Comparison of ENCODE assay signal across 31 cellular contexts in genomic region chr2:98282109-98282508, GRCh38.
DNase-seq lines count a peak whose midpoint lies in the region; ATAC-seq, FAIRE-seq and TF ChIP-seq lines count a peak whose summit lies in the region.
"Had no signal": no experiment of that assay in that cellular context is flagged by ENCODE, and none has a peak within 500 bp of the region (broad histone marks: within the 10 kb centered on the region; RNA-seq: fewer than 3 reads in every experiment).

No MANE protein-coding gene starts in this region.

- WGBS in mammary epithelial cell (ENCODE audit: low coverage, missing lambda C conversion rate) = 100% methylated on average over 1 of the region's 1 CpG

- BruUV-seq in mammary epithelial cell (replicated peaks; lab: Mats Ljungman, UMichigan) (no TSS peak), MCF 10A (replicated peaks; lab: Mats Ljungman, UMichigan) (no TSS peak)

- no peak overlapping the region for H3K9ac ChIP-seq in mammary epithelial cell (ENCODE audit: insufficient read depth, low read length)
- H3K9ac ChIP-seq in keratinocyte (ENCODE audit: control insufficient read depth, extremely low read depth, insufficient read depth, low read length) = no peak overlapping the region

- H3K27ac Mint-ChIP-seq in MCF 10A (ENCODE audit: low read depth, unreplicated experiment) = no peak overlapping the region
- H3K27ac Mint-ChIP-seq: activated CD8-positive, alpha-beta T cell treated with anti-CD3 and anti-CD28 coated beads, Interleukin-2, amount 10 ng/mL, durations not matched to agents 7 days and 5 days; activated naive CD8-positive, alpha-beta T cell treated with anti-CD3 and anti-CD28 coated beads for 36 hours; dendritic cell treated with granulocyte-macrophage colony-stimulating factor and Interleukin-4, amounts not matched to agents 40 ng/mL and 50 ng/mL, for 4 days; T-helper 17 cell had no signal

- CTCF ChIA-PET in mammary epithelial cell (lab: Charles Lee; ENCODE audit: low non-redundant PET) = no interaction called here
- CTCF ChIA-PET in MCF 10A (lab: Yijun Ruan, JAX) = interaction anchor here (1.4 kb wide), 1 partner anchor 13 kb away, joined by 9 read pairs; no protein-coding TSS in a partner anchor

- TF ChIP-seq CTCF in mammary epithelial cell (conservative IDR thresholded peaks at IDR 0.05 in 1 of 2, IDR thresholded peaks at IDR 0.05 in 1 of 2; ENCODE audit: extremely low read depth in 1 of 2, insufficient read depth in 1 of 2, low read depth in 1 of 2, low read length in 2 of 2) (no peak), MCF 10A (IDR thresholded peaks at IDR 0.05; ENCODE audit: unreplicated experiment) (no peak), astrocyte of the spinal cord (IDR thresholded peaks at IDR 0.05; ENCODE audit: low read depth, low read length) (no peak), keratinocyte (optimal IDR thresholded peaks at IDR 0.05 in 1 of 3, IDR thresholded peaks at IDR 0.05 in 1 of 3, conservative IDR thresholded peaks at IDR 0.05 in 1 of 3; ENCODE audit: extremely low read depth in 1 of 3, insufficient read depth in 2 of 3, low read length in 3 of 3) (no peak), lower lobe of right lung (IDR thresholded peaks at IDR 0.05) (no peak)

- H3K79me2 ChIP-seq in mammary epithelial cell (ENCODE audit: insufficient read depth, low read length) (no peaks in the 10 kb centered on the region), keratinocyte (ENCODE audit: control insufficient read depth, insufficient read depth, low read length) (no peaks in the 10 kb centered on the region)

- H3K4me2 ChIP-seq in mammary epithelial cell (ENCODE audit: insufficient read depth, low read depth, low read length) (no peak overlapping the region), keratinocyte (ENCODE audit: control insufficient read depth, extremely low read depth, insufficient read depth, low read depth, low read length) (no peak overlapping the region)

- H3K36me3 ChIP-seq in mammary epithelial cell (ENCODE audit: insufficient read depth, low read length) = no peaks in the 10 kb centered on the region
- no peaks in the 10 kb centered on the region for H3K36me3 ChIP-seq in keratinocyte (ENCODE audit: control insufficient read depth in 2 of 2, extremely low read depth in 1 of 2, insufficient read depth in 2 of 2, low read length in 2 of 2)
- no peaks in the 10 kb centered on the region for H3K36me3 ChIP-seq in lower lobe of right lung
- H3K36me3 ChIP-seq: thoracic aorta had no signal

- H3K9me3 ChIP-seq in mammary epithelial cell (replicated peaks; ENCODE audit: insufficient read depth, low read length) = no peaks in the 10 kb centered on the region
- no peaks in the 10 kb centered on the region for H3K9me3 ChIP-seq in keratinocyte (ENCODE audit: control insufficient read depth, low read depth, low read length)
- no peaks in the 10 kb centered on the region for H3K9me3 ChIP-seq in lower lobe of right lung

- peaks cover 36% of the 10 kb centered on the region for H3K27me3 Mint-ChIP-seq in MCF 10A (ENCODE audit: insufficient read depth, unreplicated experiment)

- POLR2A ChIA-PET in MCF 10A (lab: Yijun Ruan, JAX) = no interaction called here

- no peak overlapping the region for H3K4me3 Mint-ChIP-seq in MCF 10A (ENCODE audit: unreplicated experiment)
- H3K4me3 Mint-ChIP-seq: activated CD8-positive, alpha-beta T cell treated with anti-CD3 and anti-CD28 coated beads, Interleukin-2, amount 10 ng/mL, durations not matched to agents 7 days and 5 days; activated naive CD8-positive, alpha-beta T cell treated with anti-CD3 and anti-CD28 coated beads for 36 hours; CD4-positive, CD25-positive, alpha-beta regulatory T cell; central memory CD8-positive, alpha-beta T cell; dendritic cell treated with granulocyte-macrophage colony-stimulating factor and Interleukin-4, amounts not matched to agents 40 ng/mL and 50 ng/mL, for 4 days; neural crest cell; T-helper 17 cell had no signal

- no peak overlapping the region for H3K27ac ChIP-seq in mammary epithelial cell (ENCODE audit: insufficient read depth, low read depth, low read length)
- no peak overlapping the region for H3K27ac ChIP-seq in keratinocyte (ENCODE audit: control insufficient read depth, insufficient read depth, low read length)
- no peak overlapping the region for H3K27ac ChIP-seq in lower lobe of right lung
- H3K27ac ChIP-seq: 22Rv1, thoracic aorta had no signal

- H2AFZ ChIP-seq in mammary epithelial cell (ENCODE audit: low read depth, low read length) = no peak overlapping the region
- H2AFZ ChIP-seq in keratinocyte (ENCODE audit: control insufficient read depth, low read length) = no peak overlapping the region

- ATAC-seq in lower lobe of right lung = no peak
- ATAC-seq: activated CD8-positive, alpha-beta T cell treated with anti-CD3 and anti-CD28 coated beads, Interleukin-2, amount 10 ng/mL, durations not matched to agents 7 days and 5 days; HCT116; sciatic nerve; SK-N-SH treated with all-trans-retinoic acid at 6 μM for 48 hours; T-helper 17 cell had no signal

- dilution Hi-C loops in mammary epithelial cell (cut with HindIII; ENCODE audit: low sequenced_read_pairs) (no loop called here), keratinocyte (cut with MboI; ENCODE audit: extremely low pct_ligation_motif_present, low sequenced_read_pairs) (no loop called here)

- H3K4me3 ChIP-seq in mammary epithelial cell (replicated peaks in 1 of 3; ENCODE audit: insufficient read depth in 1 of 3, low read depth in 2 of 3, low read length in 3 of 3) (no peak overlapping the region), astrocyte of the spinal cord (ENCODE audit: low read depth, low read length) (no peak overlapping the region), keratinocyte (ENCODE audit: control insufficient read depth in 2 of 3, extremely low read depth in 1 of 3, insufficient read depth in 2 of 3, low read depth in 1 of 3, low read length in 3 of 3) (no peak overlapping the region), lower lobe of right lung (no peak overlapping the region)
- H3K4me3 ChIP-seq: thoracic aorta had no signal

- H3K9me1 ChIP-seq in keratinocyte (ENCODE audit: control insufficient read depth, extremely low read depth, insufficient read depth, low read length) = no peaks in the 10 kb centered on the region

- FAIRE-seq in keratinocyte (lab: Jason Lieb, UNC) (peak; percentile 58), urothelium cell line (lab: Jason Lieb, UNC) (no peak)
- FAIRE-seq: D721Med, endometrium, GM12891, kidney had no signal

- H3K4me1 ChIP-seq in mammary epithelial cell (ENCODE audit: insufficient read depth, low read length) = peaks cover 3% of the 10 kb centered on the region
- H3K4me1 ChIP-seq in keratinocyte (ENCODE audit: control insufficient read depth, extremely low read depth, insufficient read depth, low read length) = no peaks in the 10 kb centered on the region
- no peaks in the 10 kb centered on the region for H3K4me1 ChIP-seq in lower lobe of right lung

- no peaks in the 10 kb centered on the region for H3K36me3 Mint-ChIP-seq in MCF 10A (ENCODE audit: insufficient read depth, unreplicated experiment)
- H3K36me3 Mint-ChIP-seq: activated naive CD8-positive, alpha-beta T cell treated with anti-CD3 and anti-CD28 coated beads for 36 hours; CD4-positive, CD25-positive, alpha-beta regulatory T cell had no signal

- peaks cover 8% of the 10 kb centered on the region for H3K9me3 Mint-ChIP-seq in MCF 10A (ENCODE audit: unreplicated experiment)
- H3K9me3 Mint-ChIP-seq: central memory CD8-positive, alpha-beta T cell; dendritic cell treated with granulocyte-macrophage colony-stimulating factor and Interleukin-4, amounts not matched to agents 40 ng/mL and 50 ng/mL, for 4 days had no signal

- H3K27me3 ChIP-seq in mammary epithelial cell (ENCODE audit: insufficient read depth, low read length) (peaks cover 1% of the 10 kb centered on the region), keratinocyte (ENCODE audit: control insufficient read depth, extremely low read depth, insufficient read depth, low read length) (peaks cover 3% of the 10 kb centered on the region), lower lobe of right lung (ENCODE audit: low read depth) (peaks cover 4% of the 10 kb centered on the region)

- H4K20me1 ChIP-seq in mammary epithelial cell (ENCODE audit: insufficient read depth, low read length) (no peaks in the 10 kb centered on the region), keratinocyte (ENCODE audit: control insufficient read depth, extremely low read depth, insufficient read depth, low read length) (no peaks in the 10 kb centered on the region)

- H3K4me1 Mint-ChIP-seq in MCF 10A (ENCODE audit: insufficient read depth, unreplicated experiment) = peaks cover 6% of the 10 kb centered on the region
- H3K4me1 Mint-ChIP-seq: activated naive CD8-positive, alpha-beta T cell treated with anti-CD3 and anti-CD28 coated beads for 36 hours; CD4-positive, CD25-positive, alpha-beta regulatory T cell; central memory CD8-positive, alpha-beta T cell; T-helper 17 cell had no signal

- in situ Hi-C loops in mammary epithelial cell (cut with MboI; ENCODE audit: low sequenced_read_pairs in 2 of 2) (no loop called here), astrocyte of the spinal cord (cut with HindIII; ENCODE audit: low sequenced_read_pairs) (no loop called here)

- intact Hi-C loops in mammary epithelial cell (cut with micrococcal nuclease) (no loop called here), MCF 10A (cut with micrococcal nuclease) (no loop called here), lower lobe of right lung (cut with DNase I) (no loop called here)

- peak; percentile 45 for DNase-seq in mammary epithelial cell
- DNase-seq in MCF 10A (ENCODE audit: unreplicated experiment) = no peak
- DNase-seq in astrocyte of the spinal cord (ENCODE audit: low read depth, low spot score) = peak; percentile 23
- no peak for DNase-seq in keratinocyte (ENCODE audit: low read depth, low spot score)
- DNase-seq in urothelium cell line (ENCODE audit: low spot score) = peak; percentile 3
- DNase-seq in activated CD4-positive, CD25-positive, alpha-beta regulatory T cell treated with anti-CD3 and anti-CD28 coated beads, Interleukin-2, amount 50 U/mL, for 72 hours = no peak
- DNase-seq in lower lobe of right lung = no peak
- no peak for DNase-seq in stimulated activated CD4-positive, alpha-beta T cell treated with anti-CD3 and anti-CD28 coated beads, Interleukin-2, amount 100 ng/mL, for 24 hours
- DNase-seq: activated CD4-positive, alpha-beta T cell treated with anti-CD3 and anti-CD28 coated beads for 1 hour; activated CD8-positive, alpha-beta T cell treated with anti-CD3 and anti-CD28 coated beads, Interleukin-2, amount 10 ng/mL, durations not matched to agents 7 days and 5 days; activated effector memory CD4-positive, alpha-beta T cell treated with anti-CD3 and anti-CD28 coated beads, Interleukin-2, amount 50 U/mL, for 16 hours; activated naive CD8-positive, alpha-beta T cell treated with anti-CD3 and anti-CD28 coated beads for 36 hours; activated T-cell treated with anti-CD3 and anti-CD28 coated beads for 4 hours; aorta; CD4-positive, CD25-positive, alpha-beta regulatory T cell; KBM-7; kidney; NCI-H1436 treated with DMSO at 0.1 percent for 48 hours; stimulated activated naive CD4-positive, alpha-beta T cell treated with Interleukin-2 at 50 U/mL for 16 hours; T-helper 17 cell had no signal

Comparison
In these comparisons a context has a peak if more than half of its experiments do, and no peak if none do; other contexts are left out.
1. DNase-seq: peak in mammary epithelial cell (single experiment), astrocyte of the spinal cord (single experiment) and urothelium cell line (single experiment); none in MCF 10A (single experiment), keratinocyte (single experiment), activated CD4-positive, CD25-positive, alpha-beta regulatory T cell treated with anti-CD3 and anti-CD28 coated beads, Interleukin-2, amount 50 U/mL, for 72 hours (single experiment), lower lobe of right lung (single experiment) and stimulated activated CD4-positive, alpha-beta T cell treated with anti-CD3 and anti-CD28 coated beads, Interleukin-2, amount 100 ng/mL, for 24 hours (0 of 2).